ENCODE assay signal across 8 cellular contexts in the genomic region with DNA sequence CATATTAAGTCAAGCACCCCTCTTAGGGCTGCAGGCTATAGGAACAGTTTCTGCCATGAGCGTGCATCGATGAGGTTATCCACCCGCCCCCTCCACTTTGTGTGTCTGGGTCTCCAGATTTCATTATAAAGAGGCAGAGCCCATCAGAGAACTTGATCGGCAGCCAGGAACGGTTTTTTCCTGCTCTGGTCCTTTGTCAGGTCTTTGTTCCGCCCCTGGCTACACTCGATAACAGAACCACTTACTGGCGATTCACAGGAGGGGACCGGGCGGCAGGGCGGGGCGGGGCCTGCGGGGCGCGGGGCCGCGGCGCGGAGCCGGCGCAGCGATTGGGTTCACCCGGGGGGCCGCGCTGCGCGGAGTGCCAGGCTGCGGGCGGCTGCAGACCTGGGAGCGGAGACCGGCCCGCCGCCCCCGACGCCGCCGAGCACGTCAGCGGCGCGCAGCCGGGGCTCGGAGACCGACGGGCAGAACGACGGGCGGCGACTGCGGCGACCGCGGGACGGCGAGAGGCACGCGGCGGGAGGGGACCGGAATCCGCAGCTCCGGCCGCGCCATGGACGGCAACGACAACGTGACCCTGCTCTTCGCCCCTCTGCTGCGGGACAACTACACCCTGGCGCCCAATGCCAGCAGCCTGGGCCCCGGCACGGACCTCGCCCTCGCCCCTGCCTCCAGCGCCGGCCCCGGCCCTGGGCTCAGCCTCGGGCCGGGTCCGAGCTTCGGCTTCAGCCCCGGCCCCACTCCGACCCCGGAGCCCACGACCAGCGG. TPM values are rescaled to one million over a fixed set of nuclear protein-coding genes. Genes with fewer than 3 reads are reported as not detected.
DNase-seq lines count a peak whose midpoint lies in the region; ATAC-seq and TF ChIP-seq lines count a peak whose summit lies in the region.

A gene with protein sequence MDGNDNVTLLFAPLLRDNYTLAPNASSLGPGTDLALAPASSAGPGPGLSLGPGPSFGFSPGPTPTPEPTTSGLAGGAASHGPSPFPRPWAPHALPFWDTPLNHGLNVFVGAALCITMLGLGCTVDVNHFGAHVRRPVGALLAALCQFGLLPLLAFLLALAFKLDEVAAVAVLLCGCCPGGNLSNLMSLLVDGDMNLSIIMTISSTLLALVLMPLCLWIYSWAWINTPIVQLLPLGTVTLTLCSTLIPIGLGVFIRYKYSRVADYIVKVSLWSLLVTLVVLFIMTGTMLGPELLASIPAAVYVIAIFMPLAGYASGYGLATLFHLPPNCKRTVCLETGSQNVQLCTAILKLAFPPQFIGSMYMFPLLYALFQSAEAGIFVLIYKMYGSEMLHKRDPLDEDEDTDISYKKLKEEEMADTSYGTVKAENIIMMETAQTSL (plus strand): TSS at position 338 of the 771 bp plus-strand sequence. CDS start 219 bp downstream, at position 557.

- in situ Hi-C loops in brain microvascular endothelial cell (cut with HindIII; ENCODE audit: low pct_ligation_motif_present, low sequenced_read_pairs), result no loop called here

- peak within 1 kb of the TSS; percentile 57 for H3K4me3 Mint-ChIP-seq in activated naive CD4-positive, alpha-beta T cell treated with anti-CD3 and anti-CD28 coated beads for 36 hours
- H3K4me3 Mint-ChIP-seq in nephron progenitor cell, result peak within 1 kb of the TSS; percentile 79

- no peak for DNase-seq in activated naive CD4-positive, alpha-beta T cell treated with anti-CD3 and anti-CD28 coated beads for 36 hours
- no peak for DNase-seq in activated naive CD4-positive, alpha-beta T cell (lab: John Stamatoyannopoulos, UW)
- DNase-seq in NCI-H748 treated with DMSO at 0.1 percent for 48 hours (lab: John Stamatoyannopoulos, UW) (peak; percentile 13), brain microvascular endothelial cell (no peak), nephron progenitor cell (peak; percentile 78), NCI-H1694 treated with DMSO at 0.1 percent for 48 hours (lab: John Stamatoyannopoulos, UW) (no peak), 8988T (no peak)

- no peaks in the 10 kb centered on the region for H3K36me3 Mint-ChIP-seq in activated naive CD4-positive, alpha-beta T cell treated with anti-CD3 and anti-CD28 coated beads for 36 hours (ENCODE audit: low read depth)
- H3K36me3 Mint-ChIP-seq in nephron progenitor cell (ENCODE audit: low read depth), result no peaks in the 10 kb centered on the region

- CTCF ChIA-PET in activated naive CD4-positive, alpha-beta T cell treated with anti-CD3 and anti-CD28 coated beads for 36 hours (lab: Charles Lee), result interaction anchor here (0.6 to 1.2 kb wide), 2 partner anchors 36 to 351 kb away, joined by 3 read pairs; no protein-coding TSS in a partner anchor

- peaks cover 33% of the 10 kb centered on the region for H3K27me3 ChIP-seq in brain microvascular endothelial cell (replicated peaks)

- H3K27me3 Mint-ChIP-seq in activated naive CD4-positive, alpha-beta T cell treated with anti-CD3 and anti-CD28 coated beads for 36 hours (ENCODE audit: low read depth), result peaks cover 63% of the 10 kb centered on the region
- peaks cover 80% of the 10 kb centered on the region for H3K27me3 Mint-ChIP-seq in nephron progenitor cell (ENCODE audit: low read depth, poor library complexity)

- H3K9me3 Mint-ChIP-seq in activated naive CD4-positive, alpha-beta T cell treated with anti-CD3 and anti-CD28 coated beads for 36 hours, result no peaks in the 10 kb centered on the region
- peaks cover 5% of the 10 kb centered on the region for H3K9me3 Mint-ChIP-seq in nephron progenitor cell

- H3K36me3 ChIP-seq in brain microvascular endothelial cell (replicated peaks), result no peaks in the 10 kb centered on the region

- H3K27ac ChIP-seq in brain microvascular endothelial cell, result no peak within 1 kb of the TSS

- peaks cover 11% of the 10 kb centered on the region for H3K4me1 Mint-ChIP-seq in activated naive CD4-positive, alpha-beta T cell treated with anti-CD3 and anti-CD28 coated beads for 36 hours (ENCODE audit: low read depth)
- H3K4me1 Mint-ChIP-seq in nephron progenitor cell, result no peaks in the 10 kb centered on the region

- intact Hi-C loops in activated naive CD4-positive, alpha-beta T cell treated with anti-CD3 and anti-CD28 coated beads for 36 hours (cut with micrococcal nuclease), result loop anchor here (5.0 kb wide), 1 partner anchor 166 kb away; no protein-coding TSS in a partner anchor

- no peak for ATAC-seq in GM19452 (IDR thresholded peaks at IDR 0.05; ENCODE audit: unreplicated experiment)

- TF ChIP-seq CTCF in brain microvascular endothelial cell (IDR thresholded peaks at IDR 0.05; ENCODE audit: low read depth, low read length, missing control alignments), result no peak
- TF ChIP-seq CTCF in nephron progenitor cell (IDR thresholded peaks at IDR 0.05), result no peak

- peak within 1 kb of the TSS; percentile 27 for H3K4me3 ChIP-seq in brain microvascular endothelial cell (ENCODE audit: low read depth, low read length)

- H3K27ac Mint-ChIP-seq in activated naive CD4-positive, alpha-beta T cell treated with anti-CD3 and anti-CD28 coated beads for 36 hours, result no peak within 1 kb of the TSS
- no peak within 1 kb of the TSS for H3K27ac Mint-ChIP-seq in nephron progenitor cell

RNA-seq across cellular contexts. Expression of the gene that starts here (rescaled TPM):
- total RNA-seq in activated naive CD4-positive, alpha-beta T cell treated with anti-CD3 and anti-CD28 coated beads for 36 hours, result not detected

Comparison
In these comparisons a context has a peak if more than half of its experiments do, and no peak if none do; other contexts are left out.
1. DNase-seq: peak in NCI-H748 treated with DMSO at 0.1 percent for 48 hours (single experiment) and nephron progenitor cell (single experiment); none in activated naive CD4-positive, alpha-beta T cell treated with anti-CD3 and anti-CD28 coated beads for 36 hours (single experiment), activated naive CD4-positive, alpha-beta T cell (0 of 4), brain microvascular endothelial cell (single experiment), NCI-H1694 treated with DMSO at 0.1 percent for 48 hours (single experiment) and 8988T (single experiment).